1 cellular context compared by ENCODE assay signal in genomic region chr3:136152963-136153362, GRCh38.
TF ChIP-seq lines count a peak whose summit lies in the region.

No MANE protein-coding gene starts in this region.

TF ChIP-seq in HEK293T, 16 proteins besides CTCF, POLR2A, EP300 and RAD21 (continued from another document):
- TF ChIP-seq HDGF (IDR thresholded peaks at IDR 0.05; ENCODE audit: borderline replicate concordance) (no peak), FOXA1 (IDR thresholded peaks at IDR 0.05) (no peak), FOXM1 (IDR thresholded peaks at IDR 0.05; ENCODE audit: borderline replicate concordance) (no peak), LEF1 (IDR thresholded peaks at IDR 0.05; ENCODE audit: borderline replicate concordance) (no peak), SUZ12 (IDR thresholded peaks at IDR 0.05) (no peak), NFRKB (IDR thresholded peaks at IDR 0.05) (no peak)
